2 cellular contexts compared by ENCODE assay signal in the genomic region with DNA sequence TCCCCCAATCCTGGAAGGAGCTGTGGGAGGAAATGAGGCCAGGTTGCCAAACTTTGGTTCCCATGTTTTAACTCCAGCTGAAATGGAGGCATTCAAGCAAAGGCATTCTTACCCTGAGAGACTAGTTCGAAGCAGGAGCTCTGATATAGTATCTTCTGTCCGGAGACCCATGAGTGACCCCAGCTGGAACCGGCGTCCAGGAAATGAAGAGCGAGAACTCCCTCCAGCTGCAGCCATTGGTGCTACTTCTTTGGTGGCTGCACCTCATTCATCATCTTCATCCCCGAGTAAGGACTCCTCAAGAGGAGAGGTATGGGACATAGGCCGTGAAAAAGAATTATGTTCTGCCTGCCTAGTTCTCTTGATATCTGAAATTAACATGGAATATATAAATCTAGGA.
A peak's percentile ranks its signal among the peaks of the same experiment; 100 is the strongest.
TF ChIP-seq lines count a peak whose summit lies in the region.

No MANE protein-coding gene starts in this region.

TF ChIP-seq in HEK293, 187 proteins besides CTCF, POLR2A, EP300 and RAD21 (continued from another document):
- TF ChIP-seq, protein P1, sequence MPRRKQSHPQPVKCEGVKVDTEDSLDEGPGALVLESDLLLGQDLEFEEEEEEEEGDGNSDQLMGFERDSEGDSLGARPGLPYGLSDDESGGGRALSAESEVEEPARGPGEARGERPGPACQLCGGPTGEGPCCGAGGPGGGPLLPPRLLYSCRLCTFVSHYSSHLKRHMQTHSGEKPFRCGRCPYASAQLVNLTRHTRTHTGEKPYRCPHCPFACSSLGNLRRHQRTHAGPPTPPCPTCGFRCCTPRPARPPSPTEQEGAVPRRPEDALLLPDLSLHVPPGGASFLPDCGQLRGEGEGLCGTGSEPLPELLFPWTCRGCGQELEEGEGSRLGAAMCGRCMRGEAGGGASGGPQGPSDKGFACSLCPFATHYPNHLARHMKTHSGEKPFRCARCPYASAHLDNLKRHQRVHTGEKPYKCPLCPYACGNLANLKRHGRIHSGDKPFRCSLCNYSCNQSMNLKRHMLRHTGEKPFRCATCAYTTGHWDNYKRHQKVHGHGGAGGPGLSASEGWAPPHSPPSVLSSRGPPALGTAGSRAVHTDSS (tag by site-specific recombination; IDR thresholded peaks at IDR 0.05) = 0 out of 2 replicates have a peak, but pooled peaks have one; percentile 17

TF ChIP-seq in K562, 482 proteins besides CTCF, POLR2A, EP300 and RAD21 (continued from another document):
- TF ChIP-seq, protein P2, sequence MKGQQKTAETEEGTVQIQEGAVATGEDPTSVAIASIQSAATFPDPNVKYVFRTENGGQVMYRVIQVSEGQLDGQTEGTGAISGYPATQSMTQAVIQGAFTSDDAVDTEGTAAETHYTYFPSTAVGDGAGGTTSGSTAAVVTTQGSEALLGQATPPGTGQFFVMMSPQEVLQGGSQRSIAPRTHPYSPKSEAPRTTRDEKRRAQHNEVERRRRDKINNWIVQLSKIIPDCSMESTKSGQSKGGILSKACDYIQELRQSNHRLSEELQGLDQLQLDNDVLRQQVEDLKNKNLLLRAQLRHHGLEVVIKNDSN (CRISPR knock-in tag; IDR thresholded peaks at IDR 0.05) = no peak
- TF ChIP-seq, protein P3, sequence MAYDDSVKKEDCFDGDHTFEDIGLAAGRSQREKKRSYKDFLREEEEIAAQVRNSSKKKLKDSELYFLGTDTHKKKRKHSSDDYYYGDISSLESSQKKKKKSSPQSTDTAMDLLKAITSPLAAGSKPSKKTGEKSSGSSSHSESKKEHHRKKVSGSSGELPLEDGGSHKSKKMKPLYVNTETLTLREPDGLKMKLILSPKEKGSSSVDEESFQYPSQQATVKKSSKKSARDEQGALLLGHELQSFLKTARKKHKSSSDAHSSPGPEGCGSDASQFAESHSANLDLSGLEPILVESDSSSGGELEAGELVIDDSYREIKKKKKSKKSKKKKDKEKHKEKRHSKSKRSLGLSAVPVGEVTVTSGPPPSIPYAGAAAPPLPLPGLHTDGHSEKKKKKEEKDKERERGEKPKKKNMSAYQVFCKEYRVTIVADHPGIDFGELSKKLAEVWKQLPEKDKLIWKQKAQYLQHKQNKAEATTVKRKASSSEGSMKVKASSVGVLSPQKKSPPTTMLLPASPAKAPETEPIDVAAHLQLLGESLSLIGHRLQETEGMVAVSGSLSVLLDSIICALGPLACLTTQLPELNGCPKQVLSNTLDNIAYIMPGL (CRISPR knock-in tag; IDR thresholded peaks at IDR 0.05) = no peak
- no peak for TF ChIP-seq ZFPM2 (CRISPR knock-in tag; IDR thresholded peaks at IDR 0.05)
- peak; percentile 36 for TF ChIP-seq MEIS2 (IDR thresholded peaks at IDR 0.05; ENCODE audit: partially characterized antibody)
- no peak for TF ChIP-seq NFIC (IDR thresholded peaks at IDR 0.05)
- TF ChIP-seq, protein P4, sequence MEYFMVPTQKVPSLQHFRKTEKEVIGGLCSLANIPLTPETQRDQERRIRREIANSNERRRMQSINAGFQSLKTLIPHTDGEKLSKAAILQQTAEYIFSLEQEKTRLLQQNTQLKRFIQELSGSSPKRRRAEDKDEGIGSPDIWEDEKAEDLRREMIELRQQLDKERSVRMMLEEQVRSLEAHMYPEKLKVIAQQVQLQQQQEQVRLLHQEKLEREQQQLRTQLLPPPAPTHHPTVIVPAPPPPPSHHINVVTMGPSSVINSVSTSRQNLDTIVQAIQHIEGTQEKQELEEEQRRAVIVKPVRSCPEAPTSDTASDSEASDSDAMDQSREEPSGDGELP (CRISPR knock-in tag; IDR thresholded peaks at IDR 0.05; ENCODE audit: borderline replicate concordance) = 0 out of 2 replicates have a peak, but pooled peaks have one; percentile 30
- TF ChIP-seq FIP1L1 (IDR thresholded peaks at IDR 0.05; ENCODE audit: low read depth, low read length, poor library complexity, severe bottlenecking) = no peak
- no peak for TF ChIP-seq PCBP2 (IDR thresholded peaks at IDR 0.05; ENCODE audit: low read depth, low read length, poor library complexity, severe bottlenecking)
- TF ChIP-seq, protein P5, sequence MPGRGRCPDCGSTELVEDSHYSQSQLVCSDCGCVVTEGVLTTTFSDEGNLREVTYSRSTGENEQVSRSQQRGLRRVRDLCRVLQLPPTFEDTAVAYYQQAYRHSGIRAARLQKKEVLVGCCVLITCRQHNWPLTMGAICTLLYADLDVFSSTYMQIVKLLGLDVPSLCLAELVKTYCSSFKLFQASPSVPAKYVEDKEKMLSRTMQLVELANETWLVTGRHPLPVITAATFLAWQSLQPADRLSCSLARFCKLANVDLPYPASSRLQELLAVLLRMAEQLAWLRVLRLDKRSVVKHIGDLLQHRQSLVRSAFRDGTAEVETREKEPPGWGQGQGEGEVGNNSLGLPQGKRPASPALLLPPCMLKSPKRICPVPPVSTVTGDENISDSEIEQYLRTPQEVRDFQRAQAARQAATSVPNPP (IDR thresholded peaks at IDR 0.05; ENCODE audit: borderline replicate concordance, insufficient read depth, insufficient read length) = no peak
- TF ChIP-seq, protein P6, sequence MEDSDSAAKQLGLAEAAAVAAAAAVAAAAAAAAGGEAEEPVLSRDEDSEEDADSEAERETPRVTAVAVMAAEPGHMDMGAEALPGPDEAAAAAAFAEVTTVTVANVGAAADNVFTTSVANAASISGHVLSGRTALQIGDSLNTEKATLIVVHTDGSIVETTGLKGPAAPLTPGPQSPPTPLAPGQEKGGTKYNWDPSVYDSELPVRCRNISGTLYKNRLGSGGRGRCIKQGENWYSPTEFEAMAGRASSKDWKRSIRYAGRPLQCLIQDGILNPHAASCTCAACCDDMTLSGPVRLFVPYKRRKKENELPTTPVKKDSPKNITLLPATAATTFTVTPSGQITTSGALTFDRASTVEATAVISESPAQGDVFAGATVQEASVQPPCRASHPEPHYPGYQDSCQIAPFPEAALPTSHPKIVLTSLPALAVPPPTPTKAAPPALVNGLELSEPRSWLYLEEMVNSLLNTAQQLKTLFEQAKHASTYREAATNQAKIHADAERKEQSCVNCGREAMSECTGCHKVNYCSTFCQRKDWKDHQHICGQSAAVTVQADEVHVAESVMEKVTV (CRISPR knock-in tag; IDR thresholded peaks at IDR 0.05) = no peak
- TF ChIP-seq, protein P7, sequence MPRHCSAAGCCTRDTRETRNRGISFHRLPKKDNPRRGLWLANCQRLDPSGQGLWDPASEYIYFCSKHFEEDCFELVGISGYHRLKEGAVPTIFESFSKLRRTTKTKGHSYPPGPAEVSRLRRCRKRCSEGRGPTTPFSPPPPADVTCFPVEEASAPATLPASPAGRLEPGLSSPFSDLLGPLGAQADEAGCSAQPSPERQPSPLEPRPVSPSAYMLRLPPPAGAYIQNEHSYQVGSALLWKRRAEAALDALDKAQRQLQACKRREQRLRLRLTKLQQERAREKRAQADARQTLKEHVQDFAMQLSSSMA (CRISPR knock-in tag; IDR thresholded peaks at IDR 0.05) = no peak
- 0 out of 2 replicates have a peak, but pooled peaks have one; percentile 54 for TF ChIP-seq POLR2AphosphoS2 (IDR thresholded peaks at IDR 0.05; ENCODE audit: low read length)
- no peak for TF ChIP-seq TGIF2 (CRISPR knock-in tag; IDR thresholded peaks at IDR 0.05)
- TF ChIP-seq TCF3 (CRISPR knock-in tag; IDR thresholded peaks at IDR 0.05) = no peak
- no peak for TF ChIP-seq SRSF7 (optimal IDR thresholded peaks at IDR 0.05; ENCODE audit: low read depth, low read length)
- TF ChIP-seq, protein P8, sequence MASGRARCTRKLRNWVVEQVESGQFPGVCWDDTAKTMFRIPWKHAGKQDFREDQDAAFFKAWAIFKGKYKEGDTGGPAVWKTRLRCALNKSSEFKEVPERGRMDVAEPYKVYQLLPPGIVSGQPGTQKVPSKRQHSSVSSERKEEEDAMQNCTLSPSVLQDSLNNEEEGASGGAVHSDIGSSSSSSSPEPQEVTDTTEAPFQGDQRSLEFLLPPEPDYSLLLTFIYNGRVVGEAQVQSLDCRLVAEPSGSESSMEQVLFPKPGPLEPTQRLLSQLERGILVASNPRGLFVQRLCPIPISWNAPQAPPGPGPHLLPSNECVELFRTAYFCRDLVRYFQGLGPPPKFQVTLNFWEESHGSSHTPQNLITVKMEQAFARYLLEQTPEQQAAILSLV (tag; IDR thresholded peaks at IDR 0.05) = no peak
- TF ChIP-seq, protein P9, sequence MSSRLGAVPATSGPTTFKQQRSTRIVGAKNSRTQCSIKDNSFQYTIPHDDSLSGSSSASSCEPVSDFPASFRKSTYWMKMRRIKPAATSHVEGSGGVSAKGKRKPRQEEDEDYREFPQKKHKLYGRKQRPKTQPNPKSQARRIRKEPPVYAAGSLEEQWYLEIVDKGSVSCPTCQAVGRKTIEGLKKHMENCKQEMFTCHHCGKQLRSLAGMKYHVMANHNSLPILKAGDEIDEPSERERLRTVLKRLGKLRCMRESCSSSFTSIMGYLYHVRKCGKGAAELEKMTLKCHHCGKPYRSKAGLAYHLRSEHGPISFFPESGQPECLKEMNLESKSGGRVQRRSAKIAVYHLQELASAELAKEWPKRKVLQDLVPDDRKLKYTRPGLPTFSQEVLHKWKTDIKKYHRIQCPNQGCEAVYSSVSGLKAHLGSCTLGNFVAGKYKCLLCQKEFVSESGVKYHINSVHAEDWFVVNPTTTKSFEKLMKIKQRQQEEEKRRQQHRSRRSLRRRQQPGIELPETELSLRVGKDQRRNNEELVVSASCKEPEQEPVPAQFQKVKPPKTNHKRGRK (tag; IDR thresholded peaks at IDR 0.05) = no peak
- TF ChIP-seq, protein P10, sequence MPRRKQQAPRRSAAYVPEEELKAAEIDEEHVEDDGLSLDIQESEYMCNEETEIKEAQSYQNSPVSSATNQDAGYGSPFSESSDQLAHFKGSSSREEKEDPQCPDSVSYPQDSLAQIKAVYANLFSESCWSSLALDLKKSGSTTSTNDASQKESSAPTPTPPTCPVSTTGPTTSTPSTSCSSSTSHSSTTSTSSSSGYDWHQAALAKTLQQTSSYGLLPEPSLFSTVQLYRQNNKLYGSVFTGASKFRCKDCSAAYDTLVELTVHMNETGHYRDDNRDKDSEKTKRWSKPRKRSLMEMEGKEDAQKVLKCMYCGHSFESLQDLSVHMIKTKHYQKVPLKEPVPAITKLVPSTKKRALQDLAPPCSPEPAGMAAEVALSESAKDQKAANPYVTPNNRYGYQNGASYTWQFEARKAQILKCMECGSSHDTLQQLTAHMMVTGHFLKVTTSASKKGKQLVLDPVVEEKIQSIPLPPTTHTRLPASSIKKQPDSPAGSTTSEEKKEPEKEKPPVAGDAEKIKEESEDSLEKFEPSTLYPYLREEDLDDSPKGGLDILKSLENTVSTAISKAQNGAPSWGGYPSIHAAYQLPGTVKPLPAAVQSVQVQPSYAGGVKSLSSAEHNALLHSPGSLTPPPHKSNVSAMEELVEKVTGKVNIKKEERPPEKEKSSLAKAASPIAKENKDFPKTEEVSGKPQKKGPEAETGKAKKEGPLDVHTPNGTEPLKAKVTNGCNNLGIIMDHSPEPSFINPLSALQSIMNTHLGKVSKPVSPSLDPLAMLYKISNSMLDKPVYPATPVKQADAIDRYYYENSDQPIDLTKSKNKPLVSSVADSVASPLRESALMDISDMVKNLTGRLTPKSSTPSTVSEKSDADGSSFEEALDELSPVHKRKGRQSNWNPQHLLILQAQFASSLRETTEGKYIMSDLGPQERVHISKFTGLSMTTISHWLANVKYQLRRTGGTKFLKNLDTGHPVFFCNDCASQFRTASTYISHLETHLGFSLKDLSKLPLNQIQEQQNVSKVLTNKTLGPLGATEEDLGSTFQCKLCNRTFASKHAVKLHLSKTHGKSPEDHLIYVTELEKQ (CRISPR knock-in tag; IDR thresholded peaks at IDR 0.05) = no peak
- TF ChIP-seq, protein P11, sequence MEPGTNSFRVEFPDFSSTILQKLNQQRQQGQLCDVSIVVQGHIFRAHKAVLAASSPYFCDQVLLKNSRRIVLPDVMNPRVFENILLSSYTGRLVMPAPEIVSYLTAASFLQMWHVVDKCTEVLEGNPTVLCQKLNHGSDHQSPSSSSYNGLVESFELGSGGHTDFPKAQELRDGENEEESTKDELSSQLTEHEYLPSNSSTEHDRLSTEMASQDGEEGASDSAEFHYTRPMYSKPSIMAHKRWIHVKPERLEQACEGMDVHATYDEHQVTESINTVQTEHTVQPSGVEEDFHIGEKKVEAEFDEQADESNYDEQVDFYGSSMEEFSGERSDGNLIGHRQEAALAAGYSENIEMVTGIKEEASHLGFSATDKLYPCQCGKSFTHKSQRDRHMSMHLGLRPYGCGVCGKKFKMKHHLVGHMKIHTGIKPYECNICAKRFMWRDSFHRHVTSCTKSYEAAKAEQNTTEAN (CRISPR knock-in tag; IDR thresholded peaks at IDR 0.05) = no peak
- no peak for TF ChIP-seq SIX5 (IDR thresholded peaks at IDR 0.05; ENCODE audit: borderline replicate concordance in 1 of 2, insufficient read depth in 1 of 2, low read depth in 1 of 2, low read length in 2 of 2)
- no peak for TF ChIP-seq BRD9 (IDR thresholded peaks at IDR 0.05; ENCODE audit: low read depth, partially characterized antibody)
